1 cellular context compared by ENCODE assay signal in the genomic region with DNA sequence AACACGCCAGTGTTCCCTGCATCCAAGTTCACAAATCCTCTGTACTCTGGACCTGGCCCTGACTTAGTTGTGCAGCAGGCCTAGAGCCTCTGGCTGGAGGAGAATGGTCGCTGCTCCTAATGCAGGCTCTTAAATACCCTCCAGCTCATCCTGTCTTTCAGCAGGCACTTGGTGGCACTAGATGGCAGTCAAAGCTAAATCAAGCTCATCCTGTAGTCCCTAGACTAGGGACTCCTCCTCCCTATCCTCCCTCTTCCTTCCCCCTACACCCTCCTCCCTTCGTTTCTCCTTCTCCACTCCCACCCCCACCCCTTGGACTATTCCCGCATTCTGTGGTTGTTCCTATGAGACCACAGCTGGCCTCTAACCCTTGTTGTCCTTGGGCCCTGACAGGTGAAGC.
TF ChIP-seq lines count a peak whose summit lies in the region.

No MANE protein-coding gene starts in this region.

TF ChIP-seq in HepG2, 621 proteins besides CTCF, POLR2A, EP300 and RAD21 (continued from another document):
- TF ChIP-seq SALL1 (CRISPR knock-in tag; IDR thresholded peaks at IDR 0.05) (peak; percentile 63), MIER3 (CRISPR knock-in tag; IDR thresholded peaks at IDR 0.05; ENCODE audit: borderline replicate concordance) (0 out of 2 replicates have a peak, but pooled peaks have one; percentile 40), SOX6 (IDR thresholded peaks at IDR 0.05) (no peak), SOX6 (CRISPR knock-in tag; IDR thresholded peaks at IDR 0.05) (0 out of 2 replicates have a peak, but pooled peaks have one; percentile 20), ZNF331 (CRISPR knock-in tag; IDR thresholded peaks at IDR 0.05) (0 out of 2 replicates have a peak, but pooled peaks have one; percentile 27)
TF ChIP-seq in HepG2: peak in this region for 12.
